Comparison of ENCODE assay signal across 20 cellular contexts in the genomic region with DNA sequence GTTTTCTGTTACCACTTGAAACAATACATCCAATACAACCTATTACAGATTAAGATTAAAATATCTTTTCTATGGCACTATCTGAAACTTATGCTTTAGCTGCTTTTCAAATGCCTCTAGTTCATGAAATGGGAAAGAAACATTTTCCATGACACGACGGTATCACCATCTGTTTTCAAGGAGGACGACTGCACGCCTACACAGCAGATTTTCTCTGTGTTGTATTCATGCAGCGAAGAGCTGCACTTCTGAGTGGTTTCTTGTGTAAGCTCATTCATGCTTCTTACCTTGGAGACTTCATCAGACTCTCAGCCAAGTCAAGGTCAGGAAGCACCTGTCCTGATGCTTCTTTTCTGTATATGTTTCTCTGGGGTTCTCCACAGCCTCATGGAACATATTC.
"Had no signal": no experiment of that assay in that cellular context is flagged by ENCODE, and none has a peak within 500 bp of the region (broad histone marks: within the 10 kb centered on the region; RNA-seq: fewer than 3 reads in every experiment).

No MANE protein-coding gene starts in this region.

- H3K4me1 Mint-ChIP-seq: naive thymus-derived CD8-positive, alpha-beta T cell had no signal

- H3K9me3 Mint-ChIP-seq: naive thymus-derived CD8-positive, alpha-beta T cell had no signal

- H3K27ac ChIP-seq: coronary artery, gastrocnemius medialis, heart right ventricle, neutrophil, ovary, suprapubic skin, tibial artery, upper lobe of left lung, uterus had no signal

- H3K27me3 ChIP-seq: gastrocnemius medialis, heart right ventricle, neutrophil, ovary, suprapubic skin, tibial artery, upper lobe of left lung, uterus had no signal

- DNase-seq: effector CD4-positive, alpha-beta T cell; gastrocnemius medialis; heart right ventricle; hypothalamus; islet precursor cell; mammary epithelial cell; mucosa of descending colon; naive thymus-derived CD8-positive, alpha-beta T cell; ovary; right cardiac atrium; stimulated activated CD4-positive, alpha-beta T cell treated with anti-CD3 and anti-CD28 coated beads, Interleukin-2, amount 100 ng/mL, for 48 hours; stimulated activated naive CD4-positive, alpha-beta T cell treated with Interleukin-2 at 50 U/mL for 16 hours; tibial artery; upper lobe of left lung; uterus had no signal

- H3K36me3 ChIP-seq: gastrocnemius medialis, heart right ventricle, neutrophil, ovary, suprapubic skin, tibial artery, upper lobe of left lung, uterus had no signal

- H3K4me1 ChIP-seq: gastrocnemius medialis, heart right ventricle, suprapubic skin, tibial artery, upper lobe of left lung, uterus had no signal

- H3K4me3 ChIP-seq: coronary artery, gastrocnemius medialis, heart right ventricle, mucosa of descending colon, ovary, smooth muscle cell, suprapubic skin, tibial artery, upper lobe of left lung, uterus had no signal

- H3K9me3 ChIP-seq: gastrocnemius medialis, heart right ventricle, mucosa of descending colon, neutrophil, ovary, suprapubic skin, tibial artery, upper lobe of left lung, uterus had no signal

- H3K27ac Mint-ChIP-seq: naive thymus-derived CD8-positive, alpha-beta T cell had no signal

- H3K4me2 ChIP-seq: smooth muscle cell had no signal

- ATAC-seq: gastrocnemius medialis; heart right ventricle; left lobe of liver; mucosa of descending colon; naive thymus-derived CD8-positive, alpha-beta T cell; right cardiac atrium had no signal

- H3K4me3 Mint-ChIP-seq: naive thymus-derived CD8-positive, alpha-beta T cell had no signal

- H3K36me3 Mint-ChIP-seq: naive thymus-derived CD8-positive, alpha-beta T cell had no signal
